8 cellular contexts compared by ENCODE assay signal in the genomic region with DNA sequence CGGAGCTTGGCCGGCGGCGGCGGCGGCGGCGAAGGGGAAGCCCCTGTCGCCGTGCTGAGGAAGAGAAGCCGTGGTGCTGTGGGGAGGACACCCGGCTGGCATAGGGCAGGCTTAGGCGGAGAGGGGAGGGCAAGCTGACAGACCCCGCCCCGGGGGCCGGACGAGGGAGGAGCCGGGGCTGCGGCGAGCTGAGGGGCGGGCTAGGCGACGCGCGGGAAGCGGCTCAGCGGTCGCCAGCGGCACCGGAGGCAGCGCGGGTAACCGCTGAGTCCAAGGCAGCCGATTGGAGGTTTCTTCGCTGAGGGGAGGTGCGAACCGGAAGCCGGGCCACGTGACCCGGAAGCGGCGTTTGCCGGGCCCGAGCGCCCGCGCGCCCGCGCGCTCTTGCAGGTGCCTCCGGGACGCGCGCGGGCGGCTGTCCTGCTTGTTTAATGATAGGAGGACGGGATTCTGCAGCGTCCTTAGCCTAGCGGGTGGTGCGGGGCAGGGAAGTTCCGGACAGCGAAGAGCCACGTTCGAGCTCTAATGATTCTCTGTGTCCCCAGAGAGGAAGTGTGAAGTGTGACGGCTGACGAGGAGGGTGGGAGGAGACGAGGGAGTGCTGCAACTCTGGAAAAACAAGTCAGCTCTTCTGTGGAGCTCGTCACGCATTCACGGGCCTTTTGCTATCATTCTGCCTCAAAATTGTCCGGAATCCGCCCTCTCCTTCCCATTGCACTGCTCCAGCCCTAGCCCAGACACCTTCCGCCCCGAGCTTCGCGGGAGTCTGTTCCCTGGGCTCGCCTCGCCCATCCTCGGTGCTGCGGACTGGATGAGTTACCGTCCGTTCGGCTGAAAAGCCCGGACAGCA. TPM values are rescaled to one million over a fixed set of nuclear protein-coding genes. Genes with fewer than 3 reads are reported as not detected.
DNase-seq lines count a peak whose midpoint lies in the region; ATAC-seq and TF ChIP-seq lines count a peak whose summit lies in the region.

AP1S2 (minus strand) TSS at position 102 of the 850 bp plus-strand sequence. CDS start 2,289 bp downstream, outside the sequence.

- peak within 1 kb of the TSS; percentile 84 for H3K4me3 ChIP-seq in OCI-LY3 (ENCODE audit: low read length)

- H3K9me3 ChIP-seq in OCI-LY3 (ENCODE audit: insufficient read depth, low read length): no peaks in the 10 kb centered on the region

- peaks cover 2% of the 10 kb centered on the region for H3K27me3 Mint-ChIP-seq in endothelial cell (ENCODE audit: unreplicated experiment)

- peaks cover 18% of the 10 kb centered on the region for H3K4me1 ChIP-seq in OCI-LY3 (ENCODE audit: low read length)

- H3K27me3 ChIP-seq in OCI-LY3 (ENCODE audit: low read depth, low read length): no peaks in the 10 kb centered on the region

- H3K27ac Mint-ChIP-seq in endothelial cell (ENCODE audit: unreplicated experiment): peak within 1 kb of the TSS; percentile 75

- TF ChIP-seq CTCF in OCI-LY3 (IDR thresholded peaks at IDR 0.05; ENCODE audit: low read depth, low read length) (no peak), endothelial cell (IDR thresholded peaks at IDR 0.05; ENCODE audit: unreplicated experiment) (no peak)

- H3K9ac ChIP-seq in OCI-LY3 (ENCODE audit: low read length): peak within 1 kb of the TSS; percentile 86

- peak within 1 kb of the TSS; percentile 91 for H3K4me3 Mint-ChIP-seq in endothelial cell (ENCODE audit: unreplicated experiment)

- H3K9me3 Mint-ChIP-seq in endothelial cell (ENCODE audit: unreplicated experiment): no peaks in the 10 kb centered on the region

- H2AFZ ChIP-seq in OCI-LY3 (ENCODE audit: low read depth, low read length): peak within 1 kb of the TSS; percentile 56; the same call in 1 of the 2 replicates

- H3K79me2 ChIP-seq in OCI-LY3 (ENCODE audit: low read length): peaks cover 12% of the 10 kb centered on the region

- peaks cover 8% of the 10 kb centered on the region for H3K36me3 Mint-ChIP-seq in endothelial cell (ENCODE audit: low read depth, unreplicated experiment)

- H3K27ac ChIP-seq in OCI-LY3 (ENCODE audit: low read length): peak within 1 kb of the TSS; percentile 86

- H4K20me1 ChIP-seq in OCI-LY3 (ENCODE audit: insufficient read depth, low read length): no peaks in the 10 kb centered on the region

- peak within 1 kb of the TSS; percentile 87 for H3K4me2 ChIP-seq in OCI-LY3 (ENCODE audit: low read length)

- H3K4me1 Mint-ChIP-seq in endothelial cell (ENCODE audit: unreplicated experiment): peaks cover 16% of the 10 kb centered on the region

- peak; percentile 99 for DNase-seq in DMS 273 (lab: John Stamatoyannopoulos, UW; ENCODE audit: unreplicated experiment)
- peak; percentile 58 for DNase-seq in HuH-7.5 (ENCODE audit: low spot score)
- DNase-seq in activated CD8-positive, alpha-beta memory T cell treated with anti-CD3 and anti-CD28 coated beads, Interleukin-2, amount 50 U/mL, for 48 hours: peak; percentile 91
- DNase-seq in endothelial cell (ENCODE audit: low spot score): peak; percentile 88
- DNase-seq in midbrain (lab: John Stamatoyannopoulos, UW): peak; percentile 95
- DNase-seq in stimulated activated CD8-positive, alpha-beta memory T cell treated with anti-CD3 and anti-CD28 coated beads, Interleukin-15, amount 100 ng/mL, for 48 hours (ENCODE audit: low read depth in 2 of 2): peak; percentile 86 to 96

- H3K36me3 ChIP-seq in OCI-LY3 (replicated peaks; ENCODE audit: low read depth, low read length): peaks cover 6% of the 10 kb centered on the region

- ATAC-seq in GM21528 (IDR thresholded peaks at IDR 0.05; ENCODE audit: low FRiP score, unreplicated experiment): peak; percentile 94

RNA-seq across cellular contexts. Expression of gene AP1S2, which starts in this region (rescaled TPM):
- total RNA-seq in endothelial cell (ENCODE audit: unreplicated experiment): 66.1 TPM

Comparison
In these comparisons a context has a peak if more than half of its experiments do, and no peak if none do; other contexts are left out.
1. Peak in every context shown above with its lines: DNase-seq, ATAC-seq, H3K4me3 ChIP-seq and H3K27ac ChIP-seq.